ENCODE assay signal across 1 cellular context in genomic region chr5:156587012-156587411, GRCh38.
TF ChIP-seq lines count a peak whose summit lies in the region.

No MANE protein-coding gene starts in this region.

TF ChIP-seq in GM23338, 12 proteins besides CTCF, POLR2A, EP300 and RAD21 (continued from another document):
- TF ChIP-seq, protein P1, sequence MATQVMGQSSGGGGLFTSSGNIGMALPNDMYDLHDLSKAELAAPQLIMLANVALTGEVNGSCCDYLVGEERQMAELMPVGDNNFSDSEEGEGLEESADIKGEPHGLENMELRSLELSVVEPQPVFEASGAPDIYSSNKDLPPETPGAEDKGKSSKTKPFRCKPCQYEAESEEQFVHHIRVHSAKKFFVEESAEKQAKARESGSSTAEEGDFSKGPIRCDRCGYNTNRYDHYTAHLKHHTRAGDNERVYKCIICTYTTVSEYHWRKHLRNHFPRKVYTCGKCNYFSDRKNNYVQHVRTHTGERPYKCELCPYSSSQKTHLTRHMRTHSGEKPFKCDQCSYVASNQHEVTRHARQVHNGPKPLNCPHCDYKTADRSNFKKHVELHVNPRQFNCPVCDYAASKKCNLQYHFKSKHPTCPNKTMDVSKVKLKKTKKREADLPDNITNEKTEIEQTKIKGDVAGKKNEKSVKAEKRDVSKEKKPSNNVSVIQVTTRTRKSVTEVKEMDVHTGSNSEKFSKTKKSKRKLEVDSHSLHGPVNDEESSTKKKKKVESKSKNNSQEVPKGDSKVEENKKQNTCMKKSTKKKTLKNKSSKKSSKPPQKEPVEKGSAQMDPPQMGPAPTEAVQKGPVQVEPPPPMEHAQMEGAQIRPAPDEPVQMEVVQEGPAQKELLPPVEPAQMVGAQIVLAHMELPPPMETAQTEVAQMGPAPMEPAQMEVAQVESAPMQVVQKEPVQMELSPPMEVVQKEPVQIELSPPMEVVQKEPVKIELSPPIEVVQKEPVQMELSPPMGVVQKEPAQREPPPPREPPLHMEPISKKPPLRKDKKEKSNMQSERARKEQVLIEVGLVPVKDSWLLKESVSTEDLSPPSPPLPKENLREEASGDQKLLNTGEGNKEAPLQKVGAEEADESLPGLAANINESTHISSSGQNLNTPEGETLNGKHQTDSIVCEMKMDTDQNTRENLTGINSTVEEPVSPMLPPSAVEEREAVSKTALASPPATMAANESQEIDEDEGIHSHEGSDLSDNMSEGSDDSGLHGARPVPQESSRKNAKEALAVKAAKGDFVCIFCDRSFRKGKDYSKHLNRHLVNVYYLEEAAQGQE (IDR thresholded peaks at IDR 0.05; ENCODE audit: unreplicated experiment): no peak
- TF ChIP-seq POLR2AphosphoS5 (IDR thresholded peaks at IDR 0.05; ENCODE audit: low read depth): no peak
- no peak for TF ChIP-seq CREB1 (CRISPR knock-in tag; IDR thresholded peaks at IDR 0.05; ENCODE audit: low read depth)
- TF ChIP-seq NANOG (IDR thresholded peaks at IDR 0.05; ENCODE audit: borderline replicate concordance): no peak
- TF ChIP-seq STAT1 (IDR thresholded peaks at IDR 0.05; ENCODE audit: unreplicated experiment): no peak
- TF ChIP-seq EZH2phosphoT487 (IDR thresholded peaks at IDR 0.05; ENCODE audit: unreplicated experiment): no peak
- TF ChIP-seq ZNF331 (CRISPR knock-in tag; IDR thresholded peaks at IDR 0.05; ENCODE audit: low read depth): no peak
- TF ChIP-seq, protein P2, sequence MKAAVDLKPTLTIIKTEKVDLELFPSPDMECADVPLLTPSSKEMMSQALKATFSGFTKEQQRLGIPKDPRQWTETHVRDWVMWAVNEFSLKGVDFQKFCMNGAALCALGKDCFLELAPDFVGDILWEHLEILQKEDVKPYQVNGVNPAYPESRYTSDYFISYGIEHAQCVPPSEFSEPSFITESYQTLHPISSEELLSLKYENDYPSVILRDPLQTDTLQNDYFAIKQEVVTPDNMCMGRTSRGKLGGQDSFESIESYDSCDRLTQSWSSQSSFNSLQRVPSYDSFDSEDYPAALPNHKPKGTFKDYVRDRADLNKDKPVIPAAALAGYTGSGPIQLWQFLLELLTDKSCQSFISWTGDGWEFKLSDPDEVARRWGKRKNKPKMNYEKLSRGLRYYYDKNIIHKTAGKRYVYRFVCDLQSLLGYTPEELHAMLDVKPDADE (IDR thresholded peaks at IDR 0.05): no peak
